17 cellular contexts compared by ENCODE assay signal in the genomic region with DNA sequence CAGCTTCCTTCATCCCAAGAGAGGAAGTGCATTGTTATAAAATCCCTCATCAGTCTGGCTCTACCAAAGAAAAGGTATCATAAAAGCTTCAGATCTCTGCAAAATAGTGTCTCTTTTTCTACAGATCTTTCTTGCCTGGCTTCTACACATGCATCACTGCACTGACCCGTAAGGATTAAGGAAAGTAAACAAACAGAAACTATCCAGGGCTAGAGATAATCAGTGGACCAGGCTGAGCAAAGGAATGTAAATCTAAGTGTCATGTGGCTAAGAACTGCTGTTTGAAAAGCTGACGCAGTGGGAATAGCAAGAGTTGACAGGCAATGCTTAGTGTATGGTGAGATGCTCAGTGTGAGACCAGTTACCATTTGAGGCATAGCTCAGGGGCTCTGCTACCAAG.
DNase-seq lines count a peak whose midpoint lies in the region; ATAC-seq and TF ChIP-seq lines count a peak whose summit lies in the region.
"Had no signal": no experiment of that assay in that cellular context is flagged by ENCODE, and none has a peak within 500 bp of the region (broad histone marks: within the 10 kb centered on the region; RNA-seq: fewer than 3 reads in every experiment).

No MANE protein-coding gene starts in this region.

- no peak overlapping the region for H3K4me3 ChIP-seq in endodermal cell (ENCODE audit: low read length)

- TF ChIP-seq CTCF in endodermal cell (conservative IDR thresholded peaks at IDR 0.05) (no peak), neural crest cell (conservative IDR thresholded peaks at IDR 0.05) (no peak)

- peaks cover 86% of the 10 kb centered on the region for H3K27me3 ChIP-seq in endodermal cell (ENCODE audit: control insufficient read depth, insufficient read depth, low read length, poor library complexity, severe bottlenecking)

- DNase-seq in G401 (ENCODE audit: low spot score) (peak; percentile 39), endodermal cell (peak; percentile 47), neural crest cell (ENCODE audit: low read depth, low spot score) (no peak)
- no peak for DNase-seq in stimulated activated CD4-positive, alpha-beta T cell treated with anti-CD3 and anti-CD28 coated beads, Interleukin-4, amount 100 ng/mL, for 4 hours
- DNase-seq in activated T-cell treated with anti-CD3 and anti-CD28 coated beads, Interleukin-2, amount 50 U/mL, for 4 hours, result no peak
- DNase-seq: ACHN; activated CD4-positive, alpha-beta T cell treated with anti-CD3 and anti-CD28 coated beads for 48 hours; activated T-cell treated with anti-CD3 and anti-CD28 coated beads, Interleukin-2, amount 50 U/mL, for 1 hour; central memory CD4-positive, alpha-beta T cell; kidney; NCI-H187; NCI-H510A treated with DMSO at 0.1 percent for 48 hours; stimulated activated CD4-positive, alpha-beta T cell treated with anti-CD3 and anti-CD28 coated beads, Interleukin-2, amount 100 ng/mL, for 24 hours; stimulated activated CD8-positive, alpha-beta memory T cell treated with anti-CD3 and anti-CD28 coated beads, Interleukin-4, amount 100 ng/mL, for 48 hours had no signal

- peaks cover 79% of the 10 kb centered on the region for H3K27me3 Mint-ChIP-seq in endodermal cell (ENCODE audit: insufficient read depth)
- H3K27me3 Mint-ChIP-seq in neural crest cell (ENCODE audit: low read depth), result no peaks in the 10 kb centered on the region
- H3K27me3 Mint-ChIP-seq in activated T-cell treated with anti-CD3 and anti-CD28 coated beads, Interleukin-2, amount 50 U/mL, for 4 hours (ENCODE audit: low read depth), result no peaks in the 10 kb centered on the region

- ATAC-seq in HG03342 (IDR thresholded peaks at IDR 0.05; ENCODE audit: unreplicated experiment) (peak; percentile 9), HG03521 (IDR thresholded peaks at IDR 0.05; ENCODE audit: unreplicated experiment) (no peak), HG02759 (IDR thresholded peaks at IDR 0.05; ENCODE audit: unreplicated experiment) (no peak)
- ATAC-seq in activated T-cell treated with anti-CD3 and anti-CD28 coated beads, Interleukin-2, amount 50 U/mL, for 4 hours, result no peak

- WGBS in endodermal cell (ENCODE audit: insufficient coverage in 1 of 2, insufficient read length in 1 of 2), 2 experiments, result 25 to 52% methylated on average over 1 to 2 of the region's 2 CpGs

- peaks cover 12% of the 10 kb centered on the region for H3K4me1 Mint-ChIP-seq in endodermal cell
- H3K4me1 Mint-ChIP-seq in neural crest cell, result peaks cover 13% of the 10 kb centered on the region
- H3K4me1 Mint-ChIP-seq in activated T-cell treated with anti-CD3 and anti-CD28 coated beads, Interleukin-2, amount 50 U/mL, for 4 hours (ENCODE audit: low read depth), result no peaks in the 10 kb centered on the region

- peaks cover 3% of the 10 kb centered on the region for H3K4me1 ChIP-seq in endodermal cell (ENCODE audit: control insufficient read depth, insufficient read depth, low read length)

- H3K36me3 ChIP-seq in endodermal cell (ENCODE audit: control insufficient read depth, insufficient read depth, low read length), result no peaks in the 10 kb centered on the region

- H3K4me3 Mint-ChIP-seq in endodermal cell, result no peak overlapping the region
- no peak overlapping the region for H3K4me3 Mint-ChIP-seq in neural crest cell
- H3K4me3 Mint-ChIP-seq in activated T-cell treated with anti-CD3 and anti-CD28 coated beads, Interleukin-2, amount 50 U/mL, for 4 hours, result no peak overlapping the region

- H3K9ac ChIP-seq in endodermal cell (ENCODE audit: extremely low read depth, low read length, poor library complexity, severe bottlenecking), result no peak overlapping the region

- H3K9me3 ChIP-seq in endodermal cell (ENCODE audit: control insufficient read depth, low read length), result no peaks in the 10 kb centered on the region

- in situ Hi-C loops in G401 (cut with HindIII; ENCODE audit: low sequenced_read_pairs), result no loop called here

- H3K27ac Mint-ChIP-seq in endodermal cell (no peak overlapping the region), neural crest cell (ENCODE audit: unreplicated experiment) (peak overlapping the region; percentile 21)

- H3K9me3 Mint-ChIP-seq in endodermal cell (no peaks in the 10 kb centered on the region), neural crest cell (peaks cover 3% of the 10 kb centered on the region)
- no peaks in the 10 kb centered on the region for H3K9me3 Mint-ChIP-seq in activated T-cell treated with anti-CD3 and anti-CD28 coated beads, Interleukin-2, amount 50 U/mL, for 4 hours

- no peaks in the 10 kb centered on the region for H3K36me3 Mint-ChIP-seq in endodermal cell (ENCODE audit: low read depth)
- H3K36me3 Mint-ChIP-seq in neural crest cell (ENCODE audit: low read depth), result no peaks in the 10 kb centered on the region
- no peaks in the 10 kb centered on the region for H3K36me3 Mint-ChIP-seq in activated T-cell treated with anti-CD3 and anti-CD28 coated beads, Interleukin-2, amount 50 U/mL, for 4 hours (ENCODE audit: insufficient read depth)

- H3K27ac ChIP-seq in endodermal cell (ENCODE audit: low read depth, low read length), result peak overlapping the region; percentile 10

Comparison
In these comparisons a context has a peak if more than half of its experiments do, and no peak if none do; other contexts are left out.
1. DNase-seq: peak in G401 (single experiment) and endodermal cell (single experiment); none in neural crest cell (single experiment), stimulated activated CD4-positive, alpha-beta T cell treated with anti-CD3 and anti-CD28 coated beads, Interleukin-4, amount 100 ng/mL, for 4 hours (0 of 2) and activated T-cell treated with anti-CD3 and anti-CD28 coated beads, Interleukin-2, amount 50 U/mL, for 4 hours (single experiment).